In genomic region chr20:47600967-47601547, GRCh38 we compare ENCODE assay signal across 3 cellular contexts.
TF ChIP-seq lines count a peak whose summit lies in the region.

No MANE protein-coding gene starts in this region.

TF ChIP-seq in HepG2, 621 proteins besides CTCF, POLR2A, EP300 and RAD21:
- TF ChIP-seq ZNF644 (CRISPR knock-in tag; IDR thresholded peaks at IDR 0.05; ENCODE audit: low read depth): no peak
- no peak for TF ChIP-seq U2AF2 (IDR thresholded peaks at IDR 0.05; ENCODE audit: low read depth, low read length)
- TF ChIP-seq PAXIP1 (CRISPR knock-in tag; conservative IDR thresholded peaks at IDR 0.05): no peak
- TF ChIP-seq NR2F2 (IDR thresholded peaks at IDR 0.05; ENCODE audit: borderline replicate concordance, low read depth): no peak
- TF ChIP-seq ZBTB3 (CRISPR knock-in tag; IDR thresholded peaks at IDR 0.05; ENCODE audit: borderline replicate concordance, low read depth): no peak
- TF ChIP-seq CEBPB (IDR thresholded peaks at IDR 0.05; ENCODE audit: borderline replicate concordance, low read depth, low read length): peak; percentile 28; the same call in 1 of the 2 replicates
- TF ChIP-seq RBM22 (optimal IDR thresholded peaks at IDR 0.05; ENCODE audit: low read length): peak; percentile 69

TF ChIP-seq in K562, 482 proteins besides CTCF, POLR2A, EP300 and RAD21 (continues in another document):
- peak; percentile 38; the same call in 1 of the 2 replicates for TF ChIP-seq TEAD4 (IDR thresholded peaks at IDR 0.05; ENCODE audit: low read length)
- no peak for TF ChIP-seq TEAD4 (CRISPR knock-in tag; IDR thresholded peaks at IDR 0.05; ENCODE audit: borderline replicate concordance)
- TF ChIP-seq SMARCA4 (IDR thresholded peaks at IDR 0.05): peak; percentile 40; the same call in 1 of the 2 replicates
- peak; percentile 44; the same call in 1 of the 2 replicates for TF ChIP-seq CEBPB (tag; IDR thresholded peaks at IDR 0.05)
- TF ChIP-seq DACH1 (IDR thresholded peaks at IDR 0.05; ENCODE audit: partially characterized antibody): peak; percentile 81
- TF ChIP-seq ZNF316 (IDR thresholded peaks at IDR 0.05): no peak
- TF ChIP-seq SPI1 (IDR thresholded peaks at IDR 0.05; ENCODE audit: borderline replicate concordance, low read depth, low read length): 0 out of 2 replicates have a peak, but pooled peaks have one; percentile 6
- TF ChIP-seq CBFA2T3 (IDR thresholded peaks at IDR 0.05): peak; percentile 46; the same call in 1 of the 2 replicates
- 0 out of 2 replicates have a peak, but pooled peaks have one; percentile 28 for TF ChIP-seq MTA3 (IDR thresholded peaks at IDR 0.05; ENCODE audit: borderline replicate concordance)
- no peak for TF ChIP-seq MCM5 (IDR thresholded peaks at IDR 0.05; ENCODE audit: low read depth)
- TF ChIP-seq ZNF592 (IDR thresholded peaks at IDR 0.05): peak; percentile 62; the same call in 1 of the 2 replicates
- TF ChIP-seq SRF (CRISPR knock-in tag; IDR thresholded peaks at IDR 0.05): 0 out of 4 replicates have a peak, but pooled peaks of 1 of the 2 experiments have one; percentile 32
- TF ChIP-seq TEAD2 (tag; IDR thresholded peaks at IDR 0.05): no peak
- no peak for TF ChIP-seq ZNF354B (CRISPR knock-in tag; IDR thresholded peaks at IDR 0.05)
- TF ChIP-seq ATF7 (IDR thresholded peaks at IDR 0.05): no peak
- 0 out of 2 replicates have a peak, but pooled peaks have one; percentile 36 for TF ChIP-seq ZKSCAN8 (CRISPR knock-in tag; IDR thresholded peaks at IDR 0.05)
- 0 out of 2 replicates have a peak, but pooled peaks have one; percentile 20 for TF ChIP-seq DPF2 (IDR thresholded peaks at IDR 0.05)
- TF ChIP-seq FOXM1 (IDR thresholded peaks at IDR 0.05; ENCODE audit: low read depth): peak; percentile 42
- TF ChIP-seq FOXM1 (CRISPR knock-in tag; IDR thresholded peaks at IDR 0.05; ENCODE audit: low read depth): no peak
- TF ChIP-seq TCF3 (CRISPR knock-in tag; IDR thresholded peaks at IDR 0.05): peak; percentile 57
- TF ChIP-seq NR1H2 (CRISPR knock-in tag; IDR thresholded peaks at IDR 0.05): no peak
- peak; percentile 86 for TF ChIP-seq ZFP91 (CRISPR knock-in tag; IDR thresholded peaks at IDR 0.05)
- TF ChIP-seq ZBTB11 (CRISPR knock-in tag; IDR thresholded peaks at IDR 0.05): peak in 1 of 3 experiments; percentile 76; a peak in 2 of 6 replicates
- TF ChIP-seq ZFX (CRISPR knock-in tag; IDR thresholded peaks at IDR 0.05): no peak

TF ChIP-seq in SK-N-SH, 30 proteins besides CTCF, POLR2A, EP300 and RAD21 (continued from another document):
- no peak for TF ChIP-seq RCOR1 (IDR thresholded peaks at IDR 0.05; ENCODE audit: low read length)
- TF ChIP-seq MAX (IDR thresholded peaks at IDR 0.05; ENCODE audit: low read depth): no peak
- TF ChIP-seq PBX3 (IDR thresholded peaks at IDR 0.05): no peak
- no peak for TF ChIP-seq SIN3A (IDR thresholded peaks at IDR 0.05; ENCODE audit: borderline replicate concordance, low read depth, low read length)
